Comparison of ENCODE assay signal across 15 cellular contexts in genomic region chr6:131039345-131039680, GRCh38.
"Had no signal": no experiment of that assay in that cellular context is flagged by ENCODE, and none has a peak within 500 bp of the region (broad histone marks: within the 10 kb centered on the region; RNA-seq: fewer than 3 reads in every experiment).

No MANE protein-coding gene starts in this region.

- H3K27me3 ChIP-seq: foreskin keratinocyte, ovary, stomach, thyroid gland had no signal

- H3K36me3 ChIP-seq: ovary, stomach, thyroid gland had no signal

- H3K27ac ChIP-seq: foreskin keratinocyte, ovary, thyroid gland had no signal

- ATAC-seq: esophagus mucosa; foreskin keratinocyte; mucosa of descending colon; natural killer cell treated with Interleukin-12 subunit alpha and Interleukin-12 subunit beta and Interleukin-15 and Interleukin-18, amount 100 ng/mL, for 72 hours had no signal

- H3K4me1 ChIP-seq: foreskin keratinocyte, thyroid gland had no signal

- DNase-seq: activated B cell treated with CpG ODN at 0.5 μM for 24 hours; activated CD4-positive, alpha-beta T cell treated with anti-CD3 and anti-CD28 coated beads, Interleukin-2, amount 10 ng/mL, durations not matched to agents 24 days and 14 days; activated CD8-positive, alpha-beta memory T cell treated with anti-CD3 and anti-CD28 coated beads for 24 hours; activated naive CD4-positive, alpha-beta T cell treated with anti-CD3 and anti-CD28 coated beads for 36 hours; endodermal cell; foreskin keratinocyte; mammary epithelial cell; mucosa of descending colon; ovary; stimulated activated CD4-positive, alpha-beta T cell treated with anti-CD3 and anti-CD28 coated beads, Interleukin-15, amount 100 ng/mL, for 24 hours; stimulated activated CD4-positive, alpha-beta T cell treated with anti-CD3 and anti-CD28 coated beads, Interleukin-4, amount 100 ng/mL, for 4 hours; stomach; thyroid gland had no signal

- H3K9me3 ChIP-seq: mucosa of descending colon, ovary, stomach, thyroid gland had no signal

- H3K4me3 ChIP-seq: mucosa of descending colon, ovary, stomach, thyroid gland had no signal
